ENCODE assay signal across 1 cellular context in the genomic region with DNA sequence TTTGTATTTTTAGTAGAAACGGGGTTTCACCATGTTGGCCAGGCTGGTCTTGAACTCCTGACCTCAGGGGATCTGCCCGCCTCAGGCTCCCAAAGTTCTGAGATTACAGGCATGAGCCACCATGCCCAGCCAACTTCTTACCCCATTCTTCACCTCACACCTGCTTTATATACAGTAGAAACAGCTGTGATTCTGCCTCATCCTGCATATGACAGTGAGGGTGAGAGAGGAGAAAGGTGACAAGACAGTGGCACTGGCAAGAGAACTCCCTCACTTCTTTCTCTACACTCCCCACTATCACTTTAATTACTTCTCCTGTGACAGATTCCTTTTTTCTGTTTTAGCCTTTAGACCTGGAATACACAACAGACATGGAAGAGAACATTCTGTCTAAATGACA.
TF ChIP-seq lines count a peak whose summit lies in the region.

No MANE protein-coding gene starts in this region.

TF ChIP-seq in HepG2, 621 proteins besides CTCF, POLR2A, EP300 and RAD21:
- TF ChIP-seq SAP130 (CRISPR knock-in tag; IDR thresholded peaks at IDR 0.05; ENCODE audit: low read depth) (0 out of 2 replicates have a peak, but pooled peaks have one; percentile 6), ZNF510 (CRISPR knock-in tag; IDR thresholded peaks at IDR 0.05; ENCODE audit: low read depth) (no peak)
